In genomic region chr10:79318369-79318768, GRCh38 we compare ENCODE assay signal across 1 cellular context.
TF ChIP-seq lines count a peak whose summit lies in the region.

No MANE protein-coding gene starts in this region.

TF ChIP-seq in A549, 52 proteins besides CTCF, POLR2A, EP300 and RAD21 (continued from another document):
- no peak for TF ChIP-seq HOXB5 (CRISPR knock-in tag; IDR thresholded peaks at IDR 0.05)
- TF ChIP-seq EHMT2 (IDR thresholded peaks at IDR 0.05; ENCODE audit: low read depth): no peak
